In the genomic region with DNA sequence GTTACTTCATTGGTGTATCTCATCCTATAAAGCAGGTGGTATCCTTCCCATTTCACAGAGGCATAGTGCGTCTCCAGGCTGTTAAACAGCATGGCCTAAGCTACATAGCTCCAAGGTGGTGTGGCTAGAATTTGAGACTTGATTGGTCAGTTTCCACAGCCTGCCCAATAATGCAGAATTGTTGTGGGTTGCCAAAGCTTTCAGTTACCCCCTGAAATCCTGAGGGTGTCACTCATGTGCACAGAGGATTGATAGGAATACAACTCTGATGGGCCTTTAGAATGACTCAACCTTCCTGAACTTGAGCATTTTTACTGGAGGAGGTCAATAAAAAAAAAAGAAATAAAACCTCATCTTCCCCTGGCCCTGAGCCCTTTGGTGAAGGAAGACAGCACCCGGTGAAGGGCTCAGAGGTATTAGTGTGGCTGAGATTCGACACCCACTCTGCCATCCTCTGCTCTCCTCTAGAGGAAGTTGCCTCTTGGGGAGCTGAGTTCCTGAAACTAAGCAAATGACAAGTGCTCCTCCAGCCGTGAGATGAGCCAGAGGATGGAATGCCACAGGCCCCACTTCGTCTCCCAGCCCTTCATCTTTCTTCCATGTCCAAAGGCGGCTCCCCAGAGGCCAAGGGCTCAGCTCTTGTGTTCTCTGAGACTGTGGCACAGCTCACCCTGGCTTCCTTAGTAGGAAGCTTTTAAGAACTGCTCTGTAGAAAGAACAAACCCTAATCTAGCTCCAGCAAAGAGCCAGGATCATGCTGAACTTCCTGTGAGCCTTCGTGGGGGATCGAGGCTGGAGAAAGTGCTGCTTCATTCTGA, we compare ENCODE assay signal across 8 cellular contexts. TPM values are rescaled to one million over a fixed set of nuclear protein-coding genes. Genes with fewer than 3 reads are reported as not detected.
A peak's percentile ranks its signal among the peaks of the same experiment; 100 is the strongest.
DNase-seq lines count a peak whose midpoint lies in the region; ATAC-seq and TF ChIP-seq lines count a peak whose summit lies in the region.

No MANE protein-coding gene starts in this region.

- DNase-seq in H7 (peak; percentile 35), NOMO-1 treated with dmso at 0.1 percent for 144 hours (lab: John Stamatoyannopoulos, UW; ENCODE audit: unreplicated experiment) (peak; percentile 7), nephron progenitor cell (peak; percentile 21), NCI-H1436 (lab: John Stamatoyannopoulos, UW) (no peak), NCI-H446 (lab: John Stamatoyannopoulos, UW) (no peak), T-helper 9 cell (no peak)
- peak; percentile 21 for DNase-seq in central memory CD4-positive, alpha-beta T cell

- no peak overlapping the region for H3K4me3 ChIP-seq in H7 (ENCODE audit: insufficient read depth, low read depth, low read length)

- peak; percentile 35 for ATAC-seq in GM18505 (IDR thresholded peaks at IDR 0.05; ENCODE audit: unreplicated experiment)

- no peaks in the 10 kb centered on the region for H3K36me3 Mint-ChIP-seq in nephron progenitor cell (ENCODE audit: low read depth)

- H3K36me3 ChIP-seq in H7 (replicated peaks; ENCODE audit: control insufficient read depth, insufficient read depth, low read length): no peaks in the 10 kb centered on the region

- no peak for TF ChIP-seq POLR2A in GM18505 (IDR thresholded peaks at IDR 0.05; ENCODE audit: borderline replicate concordance, extremely low read depth, insufficient read depth, insufficient read length)

- H3K27me3 ChIP-seq in H7 (ENCODE audit: control insufficient read depth, insufficient read depth, low read length): no peaks in the 10 kb centered on the region

- H3K4me3 Mint-ChIP-seq in nephron progenitor cell: no peak overlapping the region

- H3K27me3 Mint-ChIP-seq in nephron progenitor cell (ENCODE audit: low read depth, poor library complexity): no peaks in the 10 kb centered on the region

- peaks cover 27% of the 10 kb centered on the region for H3K4me1 Mint-ChIP-seq in nephron progenitor cell

- no peak for TF ChIP-seq CTCF in nephron progenitor cell (IDR thresholded peaks at IDR 0.05)

- H3K27ac Mint-ChIP-seq in nephron progenitor cell: peak overlapping the region; percentile 95

- H3K9me3 Mint-ChIP-seq in nephron progenitor cell: peaks cover 11% of the 10 kb centered on the region

RNA-seq across cellular contexts. Expression of a gene that starts 1.0 kb away (rescaled TPM):
- 0.17 TPM in 1 of 2 replicates, not detected in the other for total RNA-seq in H7 (2014; rRNA removed; shearing (Covaris generic))

Comparison
In these comparisons a context has a peak if more than half of its experiments do, and no peak if none do; other contexts are left out.
1. DNase-seq: peak in H7 (single experiment), NOMO-1 treated with dmso at 0.1 percent for 144 hours (single experiment), central memory CD4-positive, alpha-beta T cell (single experiment) and nephron progenitor cell (single experiment); none in NCI-H1436 (single experiment), NCI-H446 (0 of 2) and T-helper 9 cell (single experiment).